8 cellular contexts compared by ENCODE assay signal in genomic region chr13:29454931-29455481, GRCh38.
DNase-seq lines count a peak whose midpoint lies in the region; ATAC-seq and TF ChIP-seq lines count a peak whose summit lies in the region.

No MANE protein-coding gene starts in this region.

- TF ChIP-seq CTCF in heart right ventricle (IDR thresholded peaks at IDR 0.05): peak in 6 of 9 donors; percentile 16 to 48 (median 28)
- no peak for TF ChIP-seq CTCF in suprapubic skin (IDR thresholded peaks at IDR 0.05)

- H3K27me3 ChIP-seq in heart right ventricle (no peaks in the 10 kb centered on the region), suprapubic skin (no peaks in the 10 kb centered on the region)

- H3K27ac ChIP-seq in heart right ventricle (peak overlapping the region in 4 of 10 donors; percentile 23 to 45 (median 37)), suprapubic skin (no peak overlapping the region)

- ATAC-seq in heart right ventricle (peak in 6 of 8 donors; percentile 31 to 58 (median 52)), HG03196 (IDR thresholded peaks at IDR 0.05; ENCODE audit: unreplicated experiment) (no peak)

- intact Hi-C loops in heart right ventricle (cut with DNase I): no loop called here
- intact Hi-C loops in posterior cingulate gyrus (cut with DNase I): no loop called here

- peaks cover 0 to 44% (median 18%) of the 10 kb centered on the region in 9 donors for H3K4me1 ChIP-seq in heart right ventricle
- H3K4me1 ChIP-seq in suprapubic skin: peaks cover 3% of the 10 kb centered on the region

- H3K4me3 ChIP-seq in heart right ventricle (no peak overlapping the region), suprapubic skin (no peak overlapping the region)

- H3K36me3 ChIP-seq in heart right ventricle (no peaks in the 10 kb centered on the region), suprapubic skin (no peaks in the 10 kb centered on the region)

- DNase-seq in EL (peak; percentile 37), H4 (ENCODE audit: low spot score) (peak; percentile 49), OCI-M1 (lab: John Stamatoyannopoulos, UW) (peak; percentile 61), heart right ventricle (no peak), suprapubic skin (ENCODE audit: low spot score in 2 of 2) (no peak), NCI-H2107 (lab: John Stamatoyannopoulos, UW) (no peak), posterior cingulate gyrus (no peak)

- no peak for TF ChIP-seq POLR2A in suprapubic skin (IDR thresholded peaks at IDR 0.05)

- TF ChIP-seq EP300 in suprapubic skin (IDR thresholded peaks at IDR 0.05): no peak

- no peaks in the 10 kb centered on the region for H3K9me3 ChIP-seq in heart right ventricle
- no peaks in the 10 kb centered on the region for H3K9me3 ChIP-seq in suprapubic skin

- 67 to 75% methylated on average over 6 of the region's 6 CpGs for WGBS in heart right ventricle, 2 donors
- WGBS in suprapubic skin: 72% methylated on average over 6 of the region's 6 CpGs

Comparison
In these comparisons a context has a peak if more than half of its experiments do, and no peak if none do; other contexts are left out.
1. DNase-seq: peak in EL (single experiment), H4 (single experiment) and OCI-M1 (single experiment); none in heart right ventricle (0 of 2), suprapubic skin (0 of 2), NCI-H2107 (single experiment) and posterior cingulate gyrus (0 of 10).
2. CTCF ChIP-seq: peak in heart right ventricle (6 of 9); none in suprapubic skin (0 of 2).